ENCODE assay signal across 9 cellular contexts in the genomic region with DNA sequence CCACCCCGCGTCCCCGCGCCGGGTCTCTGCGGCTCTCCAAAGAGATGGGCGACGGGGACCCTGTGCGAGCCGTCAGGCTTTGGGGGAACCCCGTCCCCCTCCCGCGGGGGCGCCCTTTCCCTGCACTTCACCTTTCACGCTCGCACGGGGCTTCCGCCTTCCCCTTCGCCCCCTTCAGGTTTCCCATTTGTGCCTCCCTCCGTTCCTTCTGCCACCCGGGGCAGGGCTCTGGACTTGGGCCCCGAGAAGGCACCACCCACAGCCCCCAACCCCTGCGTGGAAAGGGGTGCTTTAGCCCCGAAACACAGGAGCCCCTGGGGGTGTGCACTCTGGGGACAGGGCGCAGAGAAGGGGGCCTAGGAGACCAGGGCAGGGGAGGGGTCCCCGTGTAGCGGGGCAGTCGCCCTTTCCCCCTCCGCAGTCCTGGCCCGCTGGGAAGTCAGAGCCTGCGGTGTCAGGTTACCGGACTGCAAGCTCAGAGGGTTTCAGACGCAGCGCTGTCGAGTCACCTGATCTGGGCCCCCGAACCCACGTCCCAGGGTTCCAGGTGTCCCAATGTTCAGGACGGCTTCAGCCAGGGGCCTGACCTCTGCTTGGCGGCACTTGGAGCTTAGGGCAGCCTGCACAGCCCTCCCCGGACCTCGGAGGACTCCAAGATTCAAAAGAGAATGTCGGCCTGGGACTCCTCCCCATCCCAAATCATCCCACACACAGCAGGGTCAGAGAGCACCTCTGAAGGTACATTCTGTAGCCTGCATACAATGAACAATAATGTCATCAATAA.
DNase-seq lines count a peak whose midpoint lies in the region; ATAC-seq lines count a peak whose summit lies in the region.
"Had no signal": no experiment of that assay in that cellular context is flagged by ENCODE, and none has a peak within 500 bp of the region (broad histone marks: within the 10 kb centered on the region; RNA-seq: fewer than 3 reads in every experiment).

No MANE protein-coding gene starts in this region.

- H3K4me3 Mint-ChIP-seq in stimulated activated effector memory CD8-positive, alpha-beta T cell treated with anti-CD3 and anti-CD28 coated beads, Interleukin-12 subunit alpha, Interleukin-12 subunit beta, amount 100 ng/mL, for 72 hours, result peak overlapping the region; percentile 43

- H3K27me3 ChIP-seq in adipocyte (replicated peaks; ENCODE audit: control insufficient read depth, insufficient read depth, low read length) (peaks cover 26% of the 10 kb centered on the region), iPS-18a (ENCODE audit: control insufficient read depth, insufficient read depth, low read length) (peaks cover 32% of the 10 kb centered on the region)

- H3K9me3 Mint-ChIP-seq in stimulated activated effector memory CD8-positive, alpha-beta T cell treated with anti-CD3 and anti-CD28 coated beads, Interleukin-12 subunit alpha, Interleukin-12 subunit beta, amount 100 ng/mL, for 72 hours, result no peaks in the 10 kb centered on the region

- ATAC-seq in stimulated activated effector memory CD8-positive, alpha-beta T cell treated with anti-CD3 and anti-CD28 coated beads, Interleukin-12 subunit alpha, Interleukin-12 subunit beta, amount 100 ng/mL, for 72 hours, result peak; percentile 16

- H3K9me3 ChIP-seq in adipocyte (ENCODE audit: control insufficient read depth, low read length), result no peaks in the 10 kb centered on the region
- no peaks in the 10 kb centered on the region for H3K9me3 ChIP-seq in iPS-18a (ENCODE audit: control insufficient read depth, low read depth, low read length)

- H3K4me1 ChIP-seq in adipocyte (ENCODE audit: control insufficient read depth, insufficient read depth, low read length) (peaks cover 2% of the 10 kb centered on the region), iPS-18a (ENCODE audit: control insufficient read depth, low read depth, low read length) (peaks cover 11% of the 10 kb centered on the region)

- no peak overlapping the region for H3K27ac Mint-ChIP-seq in stimulated activated effector memory CD8-positive, alpha-beta T cell treated with anti-CD3 and anti-CD28 coated beads, Interleukin-12 subunit alpha, Interleukin-12 subunit beta, amount 100 ng/mL, for 72 hours

- no peaks in the 10 kb centered on the region for H3K4me1 Mint-ChIP-seq in stimulated activated effector memory CD8-positive, alpha-beta T cell treated with anti-CD3 and anti-CD28 coated beads, Interleukin-12 subunit alpha, Interleukin-12 subunit beta, amount 100 ng/mL, for 72 hours

- H3K36me3 Mint-ChIP-seq in stimulated activated effector memory CD8-positive, alpha-beta T cell treated with anti-CD3 and anti-CD28 coated beads, Interleukin-12 subunit alpha, Interleukin-12 subunit beta, amount 100 ng/mL, for 72 hours, result no peaks in the 10 kb centered on the region

- H3K36me3 ChIP-seq in adipocyte (ENCODE audit: control insufficient read depth, insufficient read depth, low read length, severe bottlenecking), result no peaks in the 10 kb centered on the region
- no peaks in the 10 kb centered on the region for H3K36me3 ChIP-seq in iPS-18a (ENCODE audit: control insufficient read depth, low read depth, low read length)

- H3K27ac ChIP-seq in iPS-18a (ENCODE audit: low read length), result no peak overlapping the region

- H3K9ac ChIP-seq in adipocyte (ENCODE audit: low read length) (no peak overlapping the region), iPS-18a (ENCODE audit: low read length) (no peak overlapping the region)

- DNase-seq in NCI-H82 (lab: John Stamatoyannopoulos, UW), result peak; percentile 61
- no peak for DNase-seq in NCI-H82 treated with DMSO at 0.1 percent for 48 hours (lab: John Stamatoyannopoulos, UW; ENCODE audit: unreplicated experiment)
- DNase-seq in adipocyte (ENCODE audit: low read depth), result peak; percentile 7
- no peak for DNase-seq in stimulated activated effector memory CD8-positive, alpha-beta T cell treated with anti-CD3 and anti-CD28 coated beads, Interleukin-12 subunit alpha, Interleukin-12 subunit beta, amount 100 ng/mL, for 72 hours (ENCODE audit: low spot score in 2 of 2)
- DNase-seq in LoVo (ENCODE audit: low spot score), result no peak
- no peak for DNase-seq in anterior cingulate cortex (lab: John Stamatoyannopoulos, UW)
- no peak for DNase-seq in NCI-H2029 treated with DMSO at 0.1 percent for 48 hours (lab: John Stamatoyannopoulos, UW)
- DNase-seq: aorta had no signal

- peak overlapping the region; percentile 4 for H3K4me3 ChIP-seq in adipocyte (ENCODE audit: low read length)
- H3K4me3 ChIP-seq in iPS-18a (ENCODE audit: low read length), result peak overlapping the region; percentile 62

Comparison
In these comparisons a context has a peak if more than half of its experiments do, and no peak if none do; other contexts are left out.
1. DNase-seq: peak in NCI-H82 (single experiment) and adipocyte (single experiment); none in NCI-H82 treated with DMSO at 0.1 percent for 48 hours (single experiment), stimulated activated effector memory CD8-positive, alpha-beta T cell treated with anti-CD3 and anti-CD28 coated beads, Interleukin-12 subunit alpha, Interleukin-12 subunit beta, amount 100 ng/mL, for 72 hours (0 of 2), LoVo (single experiment), anterior cingulate cortex (0 of 58) and NCI-H2029 treated with DMSO at 0.1 percent for 48 hours (single experiment).